Comparison of ENCODE assay signal across 8 cellular contexts in the genomic region with DNA sequence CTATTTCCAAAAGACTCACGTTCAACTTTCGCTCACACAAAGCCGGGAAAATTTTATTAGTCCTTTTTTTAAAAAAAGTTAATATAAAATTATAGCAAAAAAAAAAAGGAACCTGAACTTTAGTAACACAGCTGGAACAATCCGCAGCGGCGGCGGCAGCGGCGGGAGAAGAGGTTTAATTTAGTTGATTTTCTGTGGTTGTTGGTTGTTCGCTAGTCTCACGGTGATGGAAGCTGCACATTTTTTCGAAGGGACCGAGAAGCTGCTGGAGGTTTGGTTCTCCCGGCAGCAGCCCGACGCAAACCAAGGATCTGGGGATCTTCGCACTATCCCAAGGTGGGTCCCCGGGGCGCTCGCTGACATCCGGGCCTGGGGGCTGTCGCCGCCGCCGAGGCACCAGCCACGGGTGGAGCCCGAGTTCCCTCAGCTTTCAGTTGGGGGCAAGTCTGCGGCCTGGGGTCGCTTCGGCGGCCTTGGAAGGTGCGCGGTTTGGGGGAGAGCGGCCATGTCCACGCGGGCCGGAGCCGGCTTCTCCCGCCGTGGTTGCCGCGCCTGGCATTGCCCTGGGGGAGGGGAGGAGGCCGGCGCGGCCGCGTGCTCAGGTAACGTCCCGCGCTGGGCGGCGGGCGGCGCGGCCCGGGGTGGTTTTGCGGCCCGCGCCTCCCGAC. TPM values are rescaled to one million over a fixed set of nuclear protein-coding genes. Genes with fewer than 3 reads are reported as not detected.
DNase-seq lines count a peak whose midpoint lies in the region; ATAC-seq and TF ChIP-seq lines count a peak whose summit lies in the region.

No MANE protein-coding gene starts in this region.

- H3K27ac ChIP-seq in IMR-90 (ENCODE audit: insufficient read depth, low read length) (peak overlapping the region; percentile 73), muscle layer of colon (ENCODE audit: low read depth, low read length) (peak overlapping the region; percentile 99), temporal lobe (ENCODE audit: low read depth, low read length) (peak overlapping the region; percentile 76)

- H3K4me2 ChIP-seq in IMR-90 (ENCODE audit: low read depth, low read length): peak overlapping the region; percentile 36

- no peak overlapping the region for H4K91ac ChIP-seq in IMR-90 (ENCODE audit: insufficient read depth, low read depth, low read length)

- no peak overlapping the region for H2BK120ac ChIP-seq in IMR-90 (ENCODE audit: low read depth, low read length)

- peak overlapping the region; percentile 78 for H3K14ac ChIP-seq in IMR-90 (replicated peaks; ENCODE audit: low read depth, low read length)

- no peak overlapping the region for H4K5ac ChIP-seq in IMR-90 (ENCODE audit: low read depth, low read length)

- H3K9me3 ChIP-seq in IMR-90 (ENCODE audit: control insufficient read depth, insufficient read depth, low read length) (no peaks in the 10 kb centered on the region), endocrine pancreas (ENCODE audit: control insufficient read depth, low read length) (no peaks in the 10 kb centered on the region), muscle layer of colon (ENCODE audit: low read length) (no peaks in the 10 kb centered on the region)

- peak overlapping the region; percentile 88 for H3K9ac ChIP-seq in IMR-90 (ENCODE audit: low read depth, low read length)
- peak overlapping the region; percentile 97 for H3K9ac ChIP-seq in endocrine pancreas (ENCODE audit: control insufficient read depth, insufficient read depth, low read length)
- H3K9ac ChIP-seq in muscle layer of colon (ENCODE audit: low read length): peak overlapping the region; percentile 63

- CTCF ChIA-PET in BJ (lab: Yijun Ruan, JAX) (interaction anchor here (0.6 to 1.7 kb wide), 4 partner anchors 15 to 346 kb away, joined by 3 to 5 read pairs (median 4); no protein-coding TSS in a partner anchor), IMR-90 (lab: Yijun Ruan, JAX) (interaction anchor here (0.6 to 0.7 kb wide), 3 partner anchors 85 to 348 kb away, joined by 3 to 9 read pairs (median 3); no protein-coding TSS in a partner anchor)
- CTCF ChIA-PET in activated CD4-positive, alpha-beta memory T cell treated with anti-CD3 and anti-CD28 coated beads, Interleukin-2, amount 10 ng/mL, durations not matched to agents 7 days and 5 days (lab: Charles Lee): interaction anchor here (0.8 to 5.1 kb wide), 10 partner anchors 9 to 348 kb away, joined by 3 to 40 read pairs (median 4); a partner anchor contains a TSS

- no peak for DNase-seq in BJ (ENCODE audit: low read depth)
- DNase-seq in IMR-90: no peak
- DNase-seq in activated CD4-positive, alpha-beta memory T cell treated with anti-CD3 and anti-CD28 coated beads, Interleukin-2, amount 10 ng/mL, durations not matched to agents 7 days and 5 days: no peak
- no peak for DNase-seq in A172 (ENCODE audit: low spot score)

- dilution Hi-C loops in IMR-90 (cut with HindIII; ENCODE audit: low sequenced_read_pairs, unreplicated experiment): no loop called here

- no peak overlapping the region for H2AK5ac ChIP-seq in IMR-90 (ENCODE audit: low read depth, low read length)

- no peaks in the 10 kb centered on the region for H3K36me3 ChIP-seq in BJ (ENCODE audit: control insufficient read depth, insufficient read depth, low read length)
- H3K36me3 ChIP-seq in IMR-90 (ENCODE audit: control insufficient read depth, insufficient read depth, low read length): no peaks in the 10 kb centered on the region
- no peaks in the 10 kb centered on the region for H3K36me3 ChIP-seq in endocrine pancreas (ENCODE audit: control insufficient read depth, insufficient read depth, low read length)
- H3K36me3 ChIP-seq in muscle layer of colon (ENCODE audit: insufficient read depth, low read length): no peaks in the 10 kb centered on the region

- H3K23ac ChIP-seq in IMR-90 (ENCODE audit: low read depth, low read length): peak overlapping the region; percentile 36; the same call in 1 of the 2 replicates

- no peaks in the 10 kb centered on the region for H3K27me3 ChIP-seq in BJ (ENCODE audit: control insufficient read depth, insufficient read depth, low read length)
- no peaks in the 10 kb centered on the region for H3K27me3 ChIP-seq in IMR-90 (ENCODE audit: control insufficient read depth, insufficient read depth, low read length)
- H3K27me3 ChIP-seq in endocrine pancreas (ENCODE audit: control insufficient read depth, insufficient read depth, low read length): no peaks in the 10 kb centered on the region
- no peaks in the 10 kb centered on the region for H3K27me3 ChIP-seq in muscle layer of colon (ENCODE audit: control insufficient read depth in 1 of 2, insufficient read depth in 2 of 2, low read length in 2 of 2)

- H3K4ac ChIP-seq in IMR-90 (ENCODE audit: low read depth, low read length): peak overlapping the region; percentile 46

- peaks cover 51% of the 10 kb centered on the region for H4K20me1 ChIP-seq in IMR-90 (ENCODE audit: insufficient read depth, low read length)

- H3K36me3 Mint-ChIP-seq in activated CD4-positive, alpha-beta memory T cell treated with anti-CD3 and anti-CD28 coated beads, Interleukin-2, amount 10 ng/mL, durations not matched to agents 7 days and 5 days (ENCODE audit: low read depth): peaks cover 21% of the 10 kb centered on the region

- H3K27me3 Mint-ChIP-seq in activated CD4-positive, alpha-beta memory T cell treated with anti-CD3 and anti-CD28 coated beads, Interleukin-2, amount 10 ng/mL, durations not matched to agents 7 days and 5 days: no peaks in the 10 kb centered on the region

- peaks cover 0 to 20% of the 10 kb centered on the region in 2 experiments; a peak in 3 of 4 replicates for H3K79me1 ChIP-seq in IMR-90 (ENCODE audit: low read depth in 1 of 2, low read length in 2 of 2)

- H3K56ac ChIP-seq in IMR-90 (ENCODE audit: extremely low read depth, insufficient read depth, low read length): peak overlapping the region; percentile 50

- H2BK5ac ChIP-seq in IMR-90 (ENCODE audit: low read depth, low read length, poor library complexity, severe bottlenecking): peak overlapping the region; percentile 13

- ATAC-seq in GM19395 (IDR thresholded peaks at IDR 0.05; ENCODE audit: unreplicated experiment) (peak; percentile 13), IMR-90 (ENCODE audit: low read depth) (peak; percentile 3; the same call in 1 of the 2 replicates)

- peaks cover 35% of the 10 kb centered on the region for H3K4me1 Mint-ChIP-seq in activated CD4-positive, alpha-beta memory T cell treated with anti-CD3 and anti-CD28 coated beads, Interleukin-2, amount 10 ng/mL, durations not matched to agents 7 days and 5 days

- H3K4me1 ChIP-seq in IMR-90 (ENCODE audit: control insufficient read depth, insufficient read depth, low read length) (peaks cover 3% of the 10 kb centered on the region; the same call in 1 of the 2 replicates), endocrine pancreas (ENCODE audit: control insufficient read depth, insufficient read depth, low read length) (peaks cover 16% of the 10 kb centered on the region), muscle layer of colon (ENCODE audit: insufficient read depth, low read length) (peaks cover 32% of the 10 kb centered on the region)

- H3K9me1 ChIP-seq in IMR-90 (ENCODE audit: insufficient read depth, low read length): 0 out of 2 replicates have a peak, but pooled peaks cover 3% of the 10 kb centered on the region

- no peak overlapping the region for H2BK20ac ChIP-seq in IMR-90 (ENCODE audit: low read depth, low read length)

- intact Hi-C loops in IMR-90 (cut with micrococcal nuclease): loop anchor here (1.0 to 5.0 kb wide), 3 partner anchors 60 to 173 kb away; a partner anchor contains a TSS

- H3K18ac ChIP-seq in IMR-90 (ENCODE audit: low read depth, low read length): no peak overlapping the region; the same call in 1 of the 2 replicates

- H2AFZ ChIP-seq in IMR-90 (replicated peaks; ENCODE audit: low read length, poor library complexity): peak overlapping the region; percentile 84

- no peak overlapping the region for H4K8ac ChIP-seq in IMR-90 (ENCODE audit: low read depth in 2 of 2, low read length in 2 of 2)

- in situ Hi-C loops in IMR-90 (cut with MboI; ENCODE audit: low sequenced_read_pairs): loop anchor here (5.0 kb wide), 2 partner anchors 58 to 77 kb away; a partner anchor contains a TSS

- H3K4me3 ChIP-seq in BJ (ENCODE audit: low read depth, low read length) (peak overlapping the region; percentile 93), IMR-90 (ENCODE audit: insufficient read depth, low read depth, low read length) (peak overlapping the region; percentile 66), endocrine pancreas (ENCODE audit: control insufficient read depth, insufficient read depth, low read length) (peak overlapping the region; percentile 73), muscle layer of colon (ENCODE audit: low read depth in 1 of 2, low read length in 2 of 2) (peak overlapping the region; percentile 73 to 96)

- H3K27ac Mint-ChIP-seq in activated CD4-positive, alpha-beta memory T cell treated with anti-CD3 and anti-CD28 coated beads, Interleukin-2, amount 10 ng/mL, durations not matched to agents 7 days and 5 days: peak overlapping the region; percentile 95

- BruUV-seq in IMR-90 (replicated peaks; lab: Mats Ljungman, UMichigan): TSS peak; percentile 57

- H3K4me3 Mint-ChIP-seq in activated CD4-positive, alpha-beta memory T cell treated with anti-CD3 and anti-CD28 coated beads, Interleukin-2, amount 10 ng/mL, durations not matched to agents 7 days and 5 days: peak overlapping the region; percentile 90

- H2AK9ac ChIP-seq in IMR-90 (replicated peaks; ENCODE audit: low read depth, low read length, poor library complexity): peak overlapping the region; percentile 90

- no peaks in the 10 kb centered on the region for H3K9me3 Mint-ChIP-seq in activated CD4-positive, alpha-beta memory T cell treated with anti-CD3 and anti-CD28 coated beads, Interleukin-2, amount 10 ng/mL, durations not matched to agents 7 days and 5 days

- 1% methylated on average over 22 of the region's 60 CpGs; no CpG with 5 or more reads in 1 of the 2 experiments for WGBS in IMR-90 (ENCODE audit: extremely low coverage in 2 of 2, insufficient read length in 1 of 2), 2 experiments

- POLR2A ChIA-PET in BJ (lab: Charles Lee): interaction anchor here (1.0 to 2.2 kb wide), 4 partner anchors 10 to 192 kb away, joined by 3 to 28 read pairs (median 7); a partner anchor contains a TSS
- POLR2A ChIA-PET in IMR-90 (lab: Charles Lee; ENCODE audit: unreplicated experiment): interaction anchor here (0.6 to 1.7 kb wide), 11 partner anchors 10 to 995 kb away, joined by 3 to 8 read pairs (median 4); a partner anchor contains a TSS
- POLR2A ChIA-PET in activated CD4-positive, alpha-beta memory T cell treated with anti-CD3 and anti-CD28 coated beads, Interleukin-2, amount 10 ng/mL, durations not matched to agents 7 days and 5 days (lab: Charles Lee): interaction anchor here (0.7 to 11.2 kb wide), 49 partner anchors 8 to 1780 kb away, joined by 3 to 813 read pairs (median 5); a partner anchor contains a TSS

- TF ChIP-seq POLR2A in IMR-90 (IDR thresholded peaks at IDR 0.05; ENCODE audit: low read depth, low read length): no peak

- no peak for TF ChIP-seq RAD21 in IMR-90 (IDR thresholded peaks at IDR 0.05; ENCODE audit: low read length)

- no peak for TF ChIP-seq CTCF in BJ (IDR thresholded peaks at IDR 0.05; ENCODE audit: insufficient read depth, low read depth, low read length)
- TF ChIP-seq CTCF in IMR-90 (conservative IDR thresholded peaks at IDR 0.05; ENCODE audit: low read depth, low read length): no peak

- no peak overlapping the region for H2BK15ac ChIP-seq in IMR-90 (ENCODE audit: low read depth, low read length)

RNA-seq across cellular contexts. Expression of a gene that starts 0.4 kb away (rescaled TPM):
- polyA plus RNA-seq in BJ (2011; rRNA removed) (25.9 and 52.7 TPM in 2 replicates), IMR-90 (2012; rRNA removed) (32.2 TPM in 2 replicates)
- 25.4 and 26.6 TPM in 2 replicates for polyA minus RNA-seq in BJ (2011; rRNA and poly(A)+ RNA removed)
- total RNA-seq in IMR-90 (2012; rRNA removed) (65.8 and 117 TPM in 2 replicates), temporal lobe (79.7 TPM)
- 3.7 and 14.1 TPM in 2 replicates for polyA plus RNA-seq in IMR-90 (2012; cell fraction: cytosol; rRNA removed)
- polyA plus RNA-seq in IMR-90 (2012; cell fraction: nucleus; rRNA removed; ENCODE audit: low replicate concordance): 1.5 and 17.5 TPM in 2 replicates
- 10 to 100 TPM; 71.0 to 73.2 TPM for total RNA-seq in activated CD4-positive, alpha-beta memory T cell treated with anti-CD3 and anti-CD28 coated beads, Interleukin-2, amount 10 ng/mL, durations not matched to agents 7 days and 5 days
- total RNA-seq in A172 (2014; rRNA removed; shearing (Covaris generic)): 114 and 144 TPM in 2 replicates

RNA-seq across cellular contexts. Expression of a gene that starts 59.7 kb away (rescaled TPM):
- polyA plus RNA-seq in BJ (2011; rRNA removed) (11.5 and 18.8 TPM in 2 replicates), IMR-90 (2012; rRNA removed) (4.4 and 6.0 TPM in 2 replicates)
- polyA minus RNA-seq in BJ (2011; rRNA and poly(A)+ RNA removed): 10.3 and 10.8 TPM in 2 replicates
- total RNA-seq in IMR-90 (2012; rRNA removed) (6.8 and 7.5 TPM in 2 replicates), temporal lobe (59.0 TPM)
- polyA plus RNA-seq in IMR-90 (2012; cell fraction: cytosol; rRNA removed): 1.6 TPM in 2 replicates
- 1.4 and 6.7 TPM in 2 replicates for polyA plus RNA-seq in IMR-90 (2012; cell fraction: nucleus; rRNA removed; ENCODE audit: low replicate concordance)
- total RNA-seq in activated CD4-positive, alpha-beta memory T cell treated with anti-CD3 and anti-CD28 coated beads, Interleukin-2, amount 10 ng/mL, durations not matched to agents 7 days and 5 days: 10 to 100 TPM; 30.8 to 33.2 TPM
- total RNA-seq in A172 (2014; rRNA removed; shearing (Covaris generic)): 10.2 and 10.5 TPM in 2 replicates
